9 cellular contexts compared by ENCODE assay signal in the genomic region with DNA sequence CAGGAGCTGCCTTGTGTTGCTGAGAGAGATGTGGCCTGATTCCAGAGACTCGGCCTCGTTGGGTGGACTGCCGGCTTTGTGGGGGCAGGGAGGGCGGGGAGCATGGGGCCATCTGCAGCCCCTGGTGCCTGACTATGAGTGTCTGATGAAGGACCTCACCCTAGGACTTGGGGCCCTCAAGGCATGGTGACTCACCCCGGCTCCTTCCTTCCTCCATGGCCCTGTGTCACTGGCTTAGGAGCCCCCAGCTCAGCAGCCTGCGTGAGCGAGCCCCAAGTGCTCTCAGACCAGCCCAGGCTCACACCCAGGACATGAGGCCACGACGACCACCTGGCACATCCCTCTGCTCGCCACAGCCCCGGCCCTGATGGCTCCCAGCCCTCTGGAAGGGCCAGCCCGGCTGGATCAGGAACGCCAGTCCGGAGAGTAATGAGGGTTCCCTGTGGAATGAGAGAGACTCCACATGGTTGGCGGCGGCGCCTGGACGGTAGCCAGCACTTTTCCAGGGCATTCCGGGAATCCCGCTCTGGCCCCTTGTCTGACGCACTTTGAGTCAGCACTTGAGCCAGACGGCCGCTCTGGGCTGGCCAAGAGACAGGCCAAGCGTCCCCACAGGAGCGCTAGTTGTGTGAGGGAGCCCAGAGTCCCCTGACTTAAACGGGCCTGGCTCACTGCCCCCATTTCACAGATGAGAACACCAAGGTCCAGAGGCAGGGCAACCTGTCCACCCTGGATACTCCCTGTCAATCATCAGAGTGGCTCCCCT. TPM values are rescaled to one million over a fixed set of nuclear protein-coding genes. Genes with fewer than 3 reads are reported as not detected.
DNase-seq lines count a peak whose midpoint lies in the region; ATAC-seq and TF ChIP-seq lines count a peak whose summit lies in the region.
"Had no signal": no experiment of that assay in that cellular context is flagged by ENCODE, and none has a peak within 500 bp of the region (broad histone marks: within the 10 kb centered on the region; RNA-seq: fewer than 3 reads in every experiment).

No MANE protein-coding gene starts in this region.

- H3K56ac ChIP-seq in mesendoderm (ENCODE audit: low read length) = no peak overlapping the region

- no peak overlapping the region for H2BK120ac ChIP-seq in mesendoderm (ENCODE audit: low read depth, low read length)

- no peak overlapping the region for H3K4me3 ChIP-seq in mesendoderm (ENCODE audit: low read length)

- H3K79me1 ChIP-seq in mesendoderm (ENCODE audit: low read length) = no peaks in the 10 kb centered on the region

- no peak overlapping the region for H3K18ac ChIP-seq in mesendoderm (ENCODE audit: low read length)

- no peak overlapping the region for H2BK15ac ChIP-seq in mesendoderm (replicated peaks; ENCODE audit: low read depth)

- H3K27ac ChIP-seq in mesendoderm (ENCODE audit: low read depth, low read length) = no peak overlapping the region
- H3K27ac ChIP-seq: VCaP had no signal

- H3K79me2 ChIP-seq in mesendoderm (ENCODE audit: control insufficient read depth, insufficient read depth, low read length) = no peaks in the 10 kb centered on the region

- H3K36me3 ChIP-seq in mesendoderm (ENCODE audit: control insufficient read depth, insufficient read depth, low read length) = no peaks in the 10 kb centered on the region

- no CpG with 5 or more reads among the region's 26 CpGs for whole genome bisulfite sequencing in mesendoderm (ENCODE audit: extremely low coverage, insufficient coverage, low lambda C conversion rate)

- no peak overlapping the region for H2AK5ac ChIP-seq in mesendoderm (ENCODE audit: low read length)

- H3K4ac ChIP-seq in mesendoderm (ENCODE audit: low read depth, low read length) = no peak overlapping the region

- H3K4me1 ChIP-seq in mesendoderm (ENCODE audit: control insufficient read depth, low read depth, low read length) = no peaks in the 10 kb centered on the region

- no peaks in the 10 kb centered on the region for H3K27me3 ChIP-seq in mesendoderm (ENCODE audit: insufficient read depth, low read length, poor library complexity)

- peak; percentile 93 for ATAC-seq in SK-N-SH treated with all-trans-retinoic acid at 6 μM for 48 hours
- no peak for ATAC-seq in HG03457 (IDR thresholded peaks at IDR 0.05; ENCODE audit: unreplicated experiment)

- no peak overlapping the region for H2BK5ac ChIP-seq in mesendoderm (ENCODE audit: low read length)

- no peak overlapping the region for H3K4me2 ChIP-seq in mesendoderm (ENCODE audit: low read length)

- no peak overlapping the region for H3K23ac ChIP-seq in mesendoderm (ENCODE audit: low read length)

- H3K9ac ChIP-seq in mesendoderm (ENCODE audit: low read length) = no peak overlapping the region

- no peak overlapping the region for H4K5ac ChIP-seq in mesendoderm (ENCODE audit: low read length)

- no peak overlapping the region for H4K8ac ChIP-seq in mesendoderm (ENCODE audit: low read depth, low read length)

- DNase-seq in DMS 273 treated with DMSO at 0.1 percent for 48 hours (lab: John Stamatoyannopoulos, UW) (peak; percentile 35), glomerular endothelial cell (ENCODE audit: extremely low read depth, low read depth, low spot score) (peak; percentile 41), putamen (ENCODE audit: low spot score) (peak; percentile 13), UCSD-AML1 (lab: John Stamatoyannopoulos, UW; ENCODE audit: unreplicated experiment) (no peak), mesendoderm (no peak)
- DNase-seq in stimulated activated CD4-positive, alpha-beta T cell treated with anti-CD3 and anti-CD28 coated beads, Interleukin-2, amount 100 ng/mL, for 24 hours = no peak

TF ChIP-seq in SK-N-SH treated with all-trans-retinoic acid at 6 μM for 48 hours, 23 proteins besides CTCF, POLR2A, EP300 and RAD21 (continues in another document):
- peak; percentile 39; the same call in 1 of the 2 replicates for TF ChIP-seq TOX (CRISPR knock-in tag; IDR thresholded peaks at IDR 0.05; ENCODE audit: borderline replicate concordance)
- TF ChIP-seq ZFP30 (CRISPR knock-in tag; IDR thresholded peaks at IDR 0.05) = no peak
- no peak for TF ChIP-seq BACH2 (CRISPR knock-in tag; IDR thresholded peaks at IDR 0.05; ENCODE audit: borderline replicate concordance)
- TF ChIP-seq ISL1 (CRISPR knock-in tag; IDR thresholded peaks at IDR 0.05) = peak; percentile 67
- TF ChIP-seq GLIS3 (CRISPR knock-in tag; IDR thresholded peaks at IDR 0.05) = no peak
- no peak for TF ChIP-seq ESRRG (CRISPR knock-in tag; IDR thresholded peaks at IDR 0.05)
- TF ChIP-seq PPARA (CRISPR knock-in tag; IDR thresholded peaks at IDR 0.05; ENCODE audit: borderline replicate concordance) = no peak
- TF ChIP-seq, protein P1, sequence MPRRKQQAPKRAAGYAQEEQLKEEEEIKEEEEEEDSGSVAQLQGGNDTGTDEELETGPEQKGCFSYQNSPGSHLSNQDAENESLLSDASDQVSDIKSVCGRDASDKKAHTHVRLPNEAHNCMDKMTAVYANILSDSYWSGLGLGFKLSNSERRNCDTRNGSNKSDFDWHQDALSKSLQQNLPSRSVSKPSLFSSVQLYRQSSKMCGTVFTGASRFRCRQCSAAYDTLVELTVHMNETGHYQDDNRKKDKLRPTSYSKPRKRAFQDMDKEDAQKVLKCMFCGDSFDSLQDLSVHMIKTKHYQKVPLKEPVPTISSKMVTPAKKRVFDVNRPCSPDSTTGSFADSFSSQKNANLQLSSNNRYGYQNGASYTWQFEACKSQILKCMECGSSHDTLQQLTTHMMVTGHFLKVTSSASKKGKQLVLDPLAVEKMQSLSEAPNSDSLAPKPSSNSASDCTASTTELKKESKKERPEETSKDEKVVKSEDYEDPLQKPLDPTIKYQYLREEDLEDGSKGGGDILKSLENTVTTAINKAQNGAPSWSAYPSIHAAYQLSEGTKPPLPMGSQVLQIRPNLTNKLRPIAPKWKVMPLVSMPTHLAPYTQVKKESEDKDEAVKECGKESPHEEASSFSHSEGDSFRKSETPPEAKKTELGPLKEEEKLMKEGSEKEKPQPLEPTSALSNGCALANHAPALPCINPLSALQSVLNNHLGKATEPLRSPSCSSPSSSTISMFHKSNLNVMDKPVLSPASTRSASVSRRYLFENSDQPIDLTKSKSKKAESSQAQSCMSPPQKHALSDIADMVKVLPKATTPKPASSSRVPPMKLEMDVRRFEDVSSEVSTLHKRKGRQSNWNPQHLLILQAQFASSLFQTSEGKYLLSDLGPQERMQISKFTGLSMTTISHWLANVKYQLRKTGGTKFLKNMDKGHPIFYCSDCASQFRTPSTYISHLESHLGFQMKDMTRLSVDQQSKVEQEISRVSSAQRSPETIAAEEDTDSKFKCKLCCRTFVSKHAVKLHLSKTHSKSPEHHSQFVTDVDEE (CRISPR knock-in tag; IDR thresholded peaks at IDR 0.05) = 0 out of 2 replicates have a peak, but pooled peaks have one; percentile 61
- TF ChIP-seq ZNF565 (CRISPR knock-in tag; conservative IDR thresholded peaks at IDR 0.05; ENCODE audit: low read depth) = no peak
- TF ChIP-seq CSDC2 (CRISPR knock-in tag; IDR thresholded peaks at IDR 0.05) = no peak; the same call in 1 of the 2 replicates
- TF ChIP-seq, protein P2, sequence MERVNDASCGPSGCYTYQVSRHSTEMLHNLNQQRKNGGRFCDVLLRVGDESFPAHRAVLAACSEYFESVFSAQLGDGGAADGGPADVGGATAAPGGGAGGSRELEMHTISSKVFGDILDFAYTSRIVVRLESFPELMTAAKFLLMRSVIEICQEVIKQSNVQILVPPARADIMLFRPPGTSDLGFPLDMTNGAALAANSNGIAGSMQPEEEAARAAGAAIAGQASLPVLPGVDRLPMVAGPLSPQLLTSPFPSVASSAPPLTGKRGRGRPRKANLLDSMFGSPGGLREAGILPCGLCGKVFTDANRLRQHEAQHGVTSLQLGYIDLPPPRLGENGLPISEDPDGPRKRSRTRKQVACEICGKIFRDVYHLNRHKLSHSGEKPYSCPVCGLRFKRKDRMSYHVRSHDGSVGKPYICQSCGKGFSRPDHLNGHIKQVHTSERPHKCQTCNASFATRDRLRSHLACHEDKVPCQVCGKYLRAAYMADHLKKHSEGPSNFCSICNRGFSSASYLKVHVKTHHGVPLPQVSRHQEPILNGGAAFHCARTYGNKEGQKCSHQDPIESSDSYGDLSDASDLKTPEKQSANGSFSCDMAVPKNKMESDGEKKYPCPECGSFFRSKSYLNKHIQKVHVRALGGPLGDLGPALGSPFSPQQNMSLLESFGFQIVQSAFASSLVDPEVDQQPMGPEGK (CRISPR knock-in tag; IDR thresholded peaks at IDR 0.05; ENCODE audit: borderline replicate concordance) = peak; percentile 79
- no peak; the same call in 1 of the 2 replicates for TF ChIP-seq ZC3H10 (CRISPR knock-in tag; IDR thresholded peaks at IDR 0.05)
- TF ChIP-seq ZFP3 (CRISPR knock-in tag; IDR thresholded peaks at IDR 0.05) = peak; percentile 82
- TF ChIP-seq SNAI2 (CRISPR knock-in tag; IDR thresholded peaks at IDR 0.05) = peak; percentile 84; the same call in 1 of the 2 replicates
- TF ChIP-seq RARB (CRISPR knock-in tag; IDR thresholded peaks at IDR 0.05) = no peak
- TF ChIP-seq, protein P3, sequence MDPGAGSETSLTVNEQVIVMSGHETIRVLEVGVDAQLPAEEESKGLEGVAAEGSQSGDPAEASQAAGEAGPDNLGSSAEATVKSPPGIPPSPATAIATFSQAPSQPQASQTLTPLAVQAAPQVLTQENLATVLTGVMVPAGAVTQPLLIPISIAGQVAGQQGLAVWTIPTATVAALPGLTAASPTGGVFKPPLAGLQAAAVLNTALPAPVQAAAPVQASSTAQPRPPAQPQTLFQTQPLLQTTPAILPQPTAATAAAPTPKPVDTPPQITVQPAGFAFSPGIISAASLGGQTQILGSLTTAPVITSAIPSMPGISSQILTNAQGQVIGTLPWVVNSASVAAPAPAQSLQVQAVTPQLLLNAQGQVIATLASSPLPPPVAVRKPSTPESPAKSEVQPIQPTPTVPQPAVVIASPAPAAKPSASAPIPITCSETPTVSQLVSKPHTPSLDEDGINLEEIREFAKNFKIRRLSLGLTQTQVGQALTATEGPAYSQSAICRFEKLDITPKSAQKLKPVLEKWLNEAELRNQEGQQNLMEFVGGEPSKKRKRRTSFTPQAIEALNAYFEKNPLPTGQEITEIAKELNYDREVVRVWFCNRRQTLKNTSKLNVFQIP (CRISPR knock-in tag; IDR thresholded peaks at IDR 0.05; ENCODE audit: borderline replicate concordance, low read depth) = no peak
- TF ChIP-seq TCF4 (CRISPR knock-in tag; IDR thresholded peaks at IDR 0.05; ENCODE audit: borderline replicate concordance) = peak; percentile 77; the same call in 1 of the 2 replicates

RNA-seq across cellular contexts. Expression of a gene that starts 50.6 kb away (rescaled TPM):
- 0.29 and 0.97 TPM in 2 replicates for total RNA-seq in glomerular endothelial cell
- polyA plus RNA-seq in mesendoderm (2013, experiment 1 of 2) = 4.6 TPM
- polyA plus RNA-seq in mesendoderm (2013, experiment 2 of 2) = 4.5 TPM

Comparison
In these comparisons a context has a peak if more than half of its experiments do, and no peak if none do; other contexts are left out.
1. DNase-seq: peak in DMS 273 treated with DMSO at 0.1 percent for 48 hours (single experiment), glomerular endothelial cell (single experiment) and putamen (single experiment); none in UCSD-AML1 (single experiment), stimulated activated CD4-positive, alpha-beta T cell treated with anti-CD3 and anti-CD28 coated beads, Interleukin-2, amount 100 ng/mL, for 24 hours (0 of 2) and mesendoderm (single experiment).